ENCODE assay signal across 1 cellular context in genomic region chr5:151004499-151004898, GRCh38.
TF ChIP-seq lines count a peak whose summit lies in the region.

No MANE protein-coding gene starts in this region.

TF ChIP-seq in K562, 482 proteins besides CTCF, POLR2A, EP300 and RAD21 (continued from another document):
- TF ChIP-seq MGA (IDR thresholded peaks at IDR 0.05) = no peak
- no peak for TF ChIP-seq TRIM25 (IDR thresholded peaks at IDR 0.05; ENCODE audit: borderline replicate concordance)
TF ChIP-seq in K562: peak in this region for 2.
